ENCODE assay signal across 8 cellular contexts in genomic region chr20:19937651-19938420, GRCh38.
DNase-seq lines count a peak whose midpoint lies in the region; ATAC-seq, FAIRE-seq and TF ChIP-seq lines count a peak whose summit lies in the region.

No MANE protein-coding gene starts in this region.

- DNase-seq in RPMI8226 (peak; percentile 42), neural crest cell (ENCODE audit: low read depth, low spot score) (no peak), frontal cortex (ENCODE audit: low spot score in 2 of 2) (no peak), sciatic nerve (ENCODE audit: low spot score) (no peak), NCI-H345 (lab: John Stamatoyannopoulos, UW) (no peak), SKM-1 treated with dmso at 0.1 percent for 144 hours (lab: John Stamatoyannopoulos, UW; ENCODE audit: unreplicated experiment) (no peak)

- H3K36me3 Mint-ChIP-seq in neural crest cell (ENCODE audit: low read depth), result peaks cover 3% of the 10 kb centered on the region

- peak; percentile 76 for ATAC-seq in GM18511 (IDR thresholded peaks at IDR 0.05; ENCODE audit: unreplicated experiment)
- peak; percentile 77 for ATAC-seq in HG02588 (IDR thresholded peaks at IDR 0.05; ENCODE audit: unreplicated experiment)
- ATAC-seq in sciatic nerve, result no peak

- FAIRE-seq in frontal cortex (lab: Jason Lieb, UNC), result no peak

- peaks cover 21% of the 10 kb centered on the region for H3K4me1 Mint-ChIP-seq in neural crest cell

- no peaks in the 10 kb centered on the region for H3K9me3 Mint-ChIP-seq in neural crest cell

- H3K27me3 Mint-ChIP-seq in neural crest cell (ENCODE audit: low read depth), result no peaks in the 10 kb centered on the region

- no peak for TF ChIP-seq CTCF in neural crest cell (conservative IDR thresholded peaks at IDR 0.05)

- H3K4me3 Mint-ChIP-seq in neural crest cell, result no peak overlapping the region

- intact Hi-C loops in sciatic nerve (cut with DNase I), result no loop called here

- peak overlapping the region; percentile 85 for H3K27ac Mint-ChIP-seq in neural crest cell (ENCODE audit: unreplicated experiment)
